In genomic region chr17:50495217-50495823, GRCh38 we compare ENCODE assay signal across 20 cellular contexts. TPM values are rescaled to one million over a fixed set of nuclear protein-coding genes. Genes with fewer than 3 reads are reported as not detected.
A peak's percentile ranks its signal among the peaks of the same experiment; 100 is the strongest.
DNase-seq lines count a peak whose midpoint lies in the region; ATAC-seq and TF ChIP-seq lines count a peak whose summit lies in the region.
"Had no signal": no experiment of that assay in that cellular context is flagged by ENCODE, and none has a peak within 500 bp of the region (broad histone marks: within the 10 kb centered on the region; RNA-seq: fewer than 3 reads in every experiment).

No MANE protein-coding gene starts in this region.

- no peak overlapping the region for H3K27ac ChIP-seq in aorta (ENCODE audit: low read depth in 1 of 2, low read length in 2 of 2)
- H3K27ac ChIP-seq: BLaER1 had no signal

- intact Hi-C loops in natural killer cell (cut with micrococcal nuclease), result no loop called here
- intact Hi-C loops in aorta (cut with DNase I), result no loop called here

- H3K36me3 ChIP-seq in aorta (ENCODE audit: control insufficient read depth in 1 of 2, insufficient read depth in 2 of 2, low read length in 1 of 2), result no peaks in the 10 kb centered on the region
- H3K36me3 ChIP-seq: BLaER1 had no signal

- no peaks in the 10 kb centered on the region for H3K27me3 ChIP-seq in aorta (ENCODE audit: control insufficient read depth in 1 of 2, insufficient read depth in 2 of 2, low read length in 1 of 2)
- H3K27me3 ChIP-seq: BLaER1 had no signal

- no peaks in the 10 kb centered on the region for H3K9me3 ChIP-seq in aorta (ENCODE audit: control insufficient read depth, low read length)
- H3K9me3 ChIP-seq: BLaER1 had no signal

- no peak overlapping the region for H3K27ac Mint-ChIP-seq in natural killer cell treated with Interleukin-12 subunit alpha and Interleukin-12 subunit beta and Interleukin-15 and Interleukin-18, amount 100 ng/mL, for 72 hours
- H3K27ac Mint-ChIP-seq in natural killer cell, result no peak overlapping the region
- H3K27ac Mint-ChIP-seq: CD4-positive, alpha-beta memory T cell; H9 had no signal

- no peaks in the 10 kb centered on the region for H3K27me3 Mint-ChIP-seq in natural killer cell treated with Interleukin-12 subunit alpha and Interleukin-12 subunit beta and Interleukin-15 and Interleukin-18, amount 100 ng/mL, for 72 hours
- peaks cover 0 to 2% of the 10 kb centered on the region in 2 donors for H3K27me3 Mint-ChIP-seq in natural killer cell (ENCODE audit: low read depth in 2 of 2)

- H3K4me1 ChIP-seq in aorta (ENCODE audit: control insufficient read depth in 1 of 2, insufficient read depth in 2 of 2, low read length in 2 of 2), result no peaks in the 10 kb centered on the region
- H3K4me1 ChIP-seq: BLaER1 had no signal

- no peak overlapping the region for H3K4me3 Mint-ChIP-seq in natural killer cell treated with Interleukin-12 subunit alpha and Interleukin-12 subunit beta and Interleukin-15 and Interleukin-18, amount 100 ng/mL, for 72 hours
- no peak overlapping the region for H3K4me3 Mint-ChIP-seq in natural killer cell
- H3K4me3 Mint-ChIP-seq: CD4-positive, alpha-beta memory T cell; H9 had no signal

- no peaks in the 10 kb centered on the region for H3K9me3 Mint-ChIP-seq in natural killer cell treated with Interleukin-12 subunit alpha and Interleukin-12 subunit beta and Interleukin-15 and Interleukin-18, amount 100 ng/mL, for 72 hours
- H3K9me3 Mint-ChIP-seq in natural killer cell, result no peaks in the 10 kb centered on the region
- H3K9me3 Mint-ChIP-seq: CD4-positive, alpha-beta memory T cell; H9 had no signal

- no peaks in the 10 kb centered on the region for H3K36me3 Mint-ChIP-seq in natural killer cell treated with Interleukin-12 subunit alpha and Interleukin-12 subunit beta and Interleukin-15 and Interleukin-18, amount 100 ng/mL, for 72 hours
- no peaks in the 10 kb centered on the region for H3K36me3 Mint-ChIP-seq in natural killer cell
- H3K36me3 Mint-ChIP-seq: CD4-positive, alpha-beta memory T cell had no signal

- no peaks in the 10 kb centered on the region for H3K4me1 Mint-ChIP-seq in natural killer cell treated with Interleukin-12 subunit alpha and Interleukin-12 subunit beta and Interleukin-15 and Interleukin-18, amount 100 ng/mL, for 72 hours (ENCODE audit: low read depth in 2 of 2)
- H3K4me1 Mint-ChIP-seq in natural killer cell, result no peaks in the 10 kb centered on the region
- H3K4me1 Mint-ChIP-seq: CD4-positive, alpha-beta memory T cell had no signal

- no peak for ATAC-seq in natural killer cell treated with Interleukin-12 subunit alpha and Interleukin-12 subunit beta and Interleukin-15 and Interleukin-18, amount 100 ng/mL, for 72 hours
- ATAC-seq in natural killer cell (no peak), aorta (ENCODE audit: low FRiP score) (no peak)

- peak; percentile 51 for DNase-seq in natural killer cell treated with Interleukin-12 subunit alpha and Interleukin-12 subunit beta and Interleukin-15 and Interleukin-18, amount 100 ng/mL, for 72 hours (ENCODE audit: low spot score)
- DNase-seq in natural killer cell (no peak), aorta (peak; percentile 9 to 48)
- DNase-seq in activated CD8-positive, alpha-beta memory T cell treated with anti-CD3 and anti-CD28 coated beads for 24 hours, result no peak
- DNase-seq: CD4-positive, alpha-beta memory T cell; DMS153; GF-D8; H9; NCI-H1417; NCI-H187 treated with DMSO at 0.1 percent for 48 hours; NCI-H2227 treated with DMSO at 0.1 percent for 48 hours; NCI-H524; NCI-H82; OCI-M1; SHP77 treated with DMSO at 0.1 percent for 48 hours had no signal

- H3K4me3 ChIP-seq in aorta (ENCODE audit: low read length in 2 of 2), result no peak overlapping the region
- H3K4me3 ChIP-seq: BLaER1 had no signal

- WGBS in aorta, 2 donors, result 81% methylated on average over 8 of the region's 8 CpGs

- TF ChIP-seq CTCF in natural killer cell (IDR thresholded peaks at IDR 0.05), result no peak

RNA-seq across cellular contexts. Expression of gene MYCBPAP, which starts 12.9 kb away (rescaled TPM):
- 1 to 10 TPM; 1.1 to 2.8 TPM for total RNA-seq in natural killer cell treated with Interleukin-12 subunit alpha and Interleukin-12 subunit beta and Interleukin-15 and Interleukin-18, amount 100 ng/mL, for 72 hours
- total RNA-seq in natural killer cell, result 1 to 10 TPM in 1 of 3 donors, under 1 TPM in 2; 0.26 to 4.9 (median 0.70) TPM
- 1 to 10 TPM; 1.3 to 1.8 TPM for total RNA-seq in aorta
- 1 to 10 TPM in 1 of 2 donors, under 1 TPM in 1; 0.77 to 1.0 TPM for polyA plus RNA-seq in aorta
- total RNA-seq: HT-29, M059J, RPMI7951 had no signal

RNA-seq across cellular contexts. Expression of gene RSAD1, which starts 16.7 kb away (rescaled TPM):
- total RNA-seq in natural killer cell treated with Interleukin-12 subunit alpha and Interleukin-12 subunit beta and Interleukin-15 and Interleukin-18, amount 100 ng/mL, for 72 hours, result 10 to 100 TPM; 34.3 to 54.2 TPM
- total RNA-seq in natural killer cell, result 10 to 100 TPM; 49.0 to 71.3 (median 56.5) TPM
- 10 to 100 TPM; 32.1 to 42.3 TPM for total RNA-seq in aorta
- 10 to 100 TPM; 12.1 to 39.2 TPM for polyA plus RNA-seq in aorta

RNA-seq across cellular contexts. Expression of gene CHAD, which starts 26.6 kb away (rescaled TPM):
- total RNA-seq in natural killer cell treated with Interleukin-12 subunit alpha and Interleukin-12 subunit beta and Interleukin-15 and Interleukin-18, amount 100 ng/mL, for 72 hours, result not detected
- total RNA-seq in natural killer cell (under 1 TPM in 1 of 3 donors, not detected in 2; 0.60 TPM), aorta (under 1 TPM in 1 of 2 donors, not detected in 1; 0.57 TPM)
- polyA plus RNA-seq in aorta, result 1 to 10 TPM in 1 of 2 donors, under 1 TPM in 1; 0.20 to 2.3 TPM
- total RNA-seq: A673; CD4-positive, alpha-beta memory T cell; HT-29; M059J; RPMI7951 had no signal

RNA-seq across cellular contexts. Expression of gene EPN3, which starts 37.2 kb away (rescaled TPM):
- not detected for total RNA-seq in natural killer cell treated with Interleukin-12 subunit alpha and Interleukin-12 subunit beta and Interleukin-15 and Interleukin-18, amount 100 ng/mL, for 72 hours
- total RNA-seq in natural killer cell (not detected), aorta (not detected)
- polyA plus RNA-seq in aorta, result 1 to 10 TPM; 1.5 to 1.9 TPM
- total RNA-seq: CD4-positive, alpha-beta memory T cell; RPMI7951 had no signal
- polyA plus RNA-seq: CD4-positive, alpha-beta memory T cell had no signal

RNA-seq across cellular contexts. Expression of gene SPATA20, which starts 51.7 kb away (rescaled TPM):
- 10 to 100 TPM; 15.3 to 25.6 TPM for total RNA-seq in natural killer cell treated with Interleukin-12 subunit alpha and Interleukin-12 subunit beta and Interleukin-15 and Interleukin-18, amount 100 ng/mL, for 72 hours
- 10 to 100 TPM; 30.7 to 45.5 (median 32.5) TPM for total RNA-seq in natural killer cell
- total RNA-seq in aorta, result 10 to 100 TPM; 27.8 to 41.9 TPM
- polyA plus RNA-seq in aorta, result 10 to 100 TPM; 16.7 to 64.0 TPM

Comparison
In these comparisons a context has a peak if more than half of its experiments do, and no peak if none do; other contexts are left out.
1. DNase-seq: peak in natural killer cell treated with Interleukin-12 subunit alpha and Interleukin-12 subunit beta and Interleukin-15 and Interleukin-18, amount 100 ng/mL, for 72 hours (single experiment) and aorta (2 of 2); none in natural killer cell (single experiment) and activated CD8-positive, alpha-beta memory T cell treated with anti-CD3 and anti-CD28 coated beads for 24 hours (single experiment).